In the genomic region with DNA sequence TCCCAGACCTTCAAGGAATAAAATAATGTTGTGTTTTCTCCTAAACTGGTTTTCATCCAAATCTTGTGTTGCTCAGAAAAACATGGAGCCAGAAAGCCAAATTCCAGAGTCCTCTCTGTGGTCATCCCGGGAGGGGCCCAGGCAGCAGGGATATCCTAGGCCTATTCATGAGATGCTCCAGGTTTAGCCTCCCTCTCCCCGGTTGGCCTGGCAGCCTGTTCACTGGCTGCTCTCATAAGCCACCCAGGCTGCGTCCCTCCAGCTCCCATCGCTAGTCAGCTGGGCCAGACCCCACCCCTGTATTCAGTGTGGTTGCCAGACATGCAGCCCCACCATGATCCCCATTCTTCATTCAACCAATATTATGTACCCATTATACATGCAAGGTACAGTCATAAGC, we compare ENCODE assay signal across 21 cellular contexts.
DNase-seq lines count a peak whose midpoint lies in the region; ATAC-seq and TF ChIP-seq lines count a peak whose summit lies in the region.
"Had no signal": no experiment of that assay in that cellular context is flagged by ENCODE, and none has a peak within 500 bp of the region (broad histone marks: within the 10 kb centered on the region; RNA-seq: fewer than 3 reads in every experiment).

No MANE protein-coding gene starts in this region.

- in situ Hi-C loops in Panc1 (cut with HindIII; ENCODE audit: low pct_unique_long_range_greater_than_20kb, low sequenced_read_pairs): no loop called here

- CTCF ChIA-PET in Calu3 (lab: Charles Lee): interaction anchor here (1.5 kb wide), 1 partner anchor 31 kb away, joined by 4 read pairs; no protein-coding TSS in a partner anchor
- CTCF ChIA-PET in Panc1 (lab: Charles Lee): no interaction called here

- peaks cover 41% of the 10 kb centered on the region for H3K4me1 Mint-ChIP-seq in Calu3 (ENCODE audit: low read depth, unreplicated experiment)
- peaks cover 27% of the 10 kb centered on the region for H3K4me1 Mint-ChIP-seq in progenitor cell of endocrine pancreas (ENCODE audit: low read depth)
- H3K4me1 Mint-ChIP-seq: IgD-negative memory B cell had no signal

- POLR2A ChIA-PET in Panc1 (lab: Charles Lee): no interaction called here

- H3K27me3 ChIP-seq in Panc1 (ENCODE audit: control insufficient read depth, insufficient read depth, low read length): no peaks in the 10 kb centered on the region
- peaks cover 7% of the 10 kb centered on the region for H3K27me3 ChIP-seq in osteoblast (ENCODE audit: insufficient read depth, low read length)
- H3K27me3 ChIP-seq: Peyer's patch had no signal

- H3K27ac Mint-ChIP-seq in Calu3 (ENCODE audit: unreplicated experiment) (peak overlapping the region; percentile 33), progenitor cell of endocrine pancreas (peak overlapping the region; percentile 33)
- H3K27ac Mint-ChIP-seq: CD8-positive, alpha-beta T cell; GM23338; IgD-negative memory B cell had no signal

- H3K36me3 Mint-ChIP-seq in Calu3 (ENCODE audit: insufficient read depth, unreplicated experiment): peaks cover 13% of the 10 kb centered on the region
- peaks cover 5% of the 10 kb centered on the region for H3K36me3 Mint-ChIP-seq in progenitor cell of endocrine pancreas (ENCODE audit: insufficient read depth)
- H3K36me3 Mint-ChIP-seq: CD8-positive, alpha-beta T cell; IgD-negative memory B cell had no signal

- no peak overlapping the region for H3K4me3 Mint-ChIP-seq in Calu3 (ENCODE audit: low read depth, unreplicated experiment)
- no peak overlapping the region for H3K4me3 Mint-ChIP-seq in progenitor cell of endocrine pancreas (ENCODE audit: low read depth)
- H3K4me3 Mint-ChIP-seq: CD8-positive, alpha-beta T cell; GM23338; IgD-negative memory B cell had no signal

- no peak overlapping the region for H3K4me3 ChIP-seq in Panc1 (ENCODE audit: low read depth in 2 of 2, low read length in 2 of 2)
- no peak overlapping the region for H3K4me3 ChIP-seq in osteoblast (ENCODE audit: insufficient read depth, low read length)
- H3K4me3 ChIP-seq: GM23338, Peyer's patch had no signal

- ATAC-seq in Panc1 (no peak), esophagus mucosa (peak; percentile 27), GM21367 (IDR thresholded peaks at IDR 0.05; ENCODE audit: unreplicated experiment) (no peak)
- ATAC-seq: CD8-positive, alpha-beta T cell; GM23338 had no signal

- H3K27ac ChIP-seq in Panc1 (ENCODE audit: low read length) (peak overlapping the region; percentile 80), osteoblast (ENCODE audit: low read depth, low read length) (no peak overlapping the region)
- H3K27ac ChIP-seq: Peyer's patch had no signal

- H3K9me3 Mint-ChIP-seq in Calu3 (ENCODE audit: low read depth, unreplicated experiment) (no peaks in the 10 kb centered on the region), progenitor cell of endocrine pancreas (ENCODE audit: low read depth) (no peaks in the 10 kb centered on the region)
- H3K9me3 Mint-ChIP-seq: CD8-positive, alpha-beta T cell; IgD-negative memory B cell had no signal

- H3K79me2 ChIP-seq in osteoblast (ENCODE audit: insufficient read depth, low read length): no peaks in the 10 kb centered on the region

- H3K4me2 ChIP-seq in osteoblast (ENCODE audit: insufficient read depth, low read length): no peak overlapping the region
- H3K4me2 ChIP-seq: GM23338 had no signal

- no peak for DNase-seq in Calu3
- no peak for DNase-seq in Panc1 (ENCODE audit: low read depth, low spot score)
- no peak for DNase-seq in progenitor cell of endocrine pancreas (ENCODE audit: low spot score, unreplicated experiment)
- no peak for DNase-seq in osteoblast (ENCODE audit: insufficient read length, low spot score, missing footprints)
- DNase-seq in NCI-H2029 treated with DMSO at 0.1 percent for 48 hours (lab: John Stamatoyannopoulos, UW): no peak
- DNase-seq in NCI-H1105 (lab: John Stamatoyannopoulos, UW): no peak
- DNase-seq: AML-193; C1 segment of cervical spinal cord; CD8-positive, alpha-beta T cell; DMS153; HCEC 1CT; MV-4-11; NCI-H187; NCI-H226; NCI-H510A treated with DMSO at 0.1 percent for 48 hours; NCI-H748 treated with DMSO at 0.1 percent for 48 hours; Peyer's patch had no signal

- intact Hi-C loops in Calu3 (cut with micrococcal nuclease; ENCODE audit: unreplicated experiment): no loop called here
- intact Hi-C loops in Panc1 (cut with micrococcal nuclease; ENCODE audit: unreplicated experiment): no loop called here

- H3K9me3 ChIP-seq in Panc1 (ENCODE audit: control insufficient read depth, insufficient read depth, low read depth, low read length) (no peaks in the 10 kb centered on the region), osteoblast (ENCODE audit: low read depth, low read length) (no peaks in the 10 kb centered on the region)
- H3K9me3 ChIP-seq: Peyer's patch had no signal

- BruUV-seq in Calu3 (replicated peaks; lab: Mats Ljungman, UMichigan): no TSS peak
- BruUV-seq in Panc1 (replicated peaks; lab: Mats Ljungman, UMichigan): no TSS peak

- H3K36me3 ChIP-seq in Panc1 (ENCODE audit: control insufficient read depth, insufficient read depth, low read length) (no peaks in the 10 kb centered on the region; the same call in 1 of the 2 replicates), osteoblast (ENCODE audit: insufficient read depth, low read length) (no peaks in the 10 kb centered on the region)
- H3K36me3 ChIP-seq: Peyer's patch had no signal

- no peak overlapping the region for H2AFZ ChIP-seq in osteoblast (ENCODE audit: low read length)
- H2AFZ ChIP-seq: GM23338 had no signal

- TF ChIP-seq CTCF in Calu3 (IDR thresholded peaks at IDR 0.05; ENCODE audit: unreplicated experiment) (no peak), Panc1 (IDR thresholded peaks at IDR 0.05) (no peak), progenitor cell of endocrine pancreas (IDR thresholded peaks at IDR 0.05; ENCODE audit: unreplicated experiment) (no peak), osteoblast (IDR thresholded peaks at IDR 0.05; ENCODE audit: extremely low read depth, low read depth, low read length) (no peak)

- no peaks in the 10 kb centered on the region for H4K20me1 ChIP-seq in osteoblast (ENCODE audit: insufficient read depth, low read length)

- H3K4me1 ChIP-seq in Panc1 (ENCODE audit: control insufficient read depth, insufficient read depth, low read length): peaks cover 9% of the 10 kb centered on the region
- H3K4me1 ChIP-seq in osteoblast (ENCODE audit: insufficient read depth, low read length): peaks cover 9% of the 10 kb centered on the region

- H3K27me3 Mint-ChIP-seq in Calu3 (ENCODE audit: unreplicated experiment) (no peaks in the 10 kb centered on the region), progenitor cell of endocrine pancreas (no peaks in the 10 kb centered on the region)
